Comparison of ENCODE assay signal across 8 cellular contexts in genomic region chr2:226791487-226792081, GRCh38.
DNase-seq lines count a peak whose midpoint lies in the region; ATAC-seq and TF ChIP-seq lines count a peak whose summit lies in the region.

No MANE protein-coding gene starts in this region.

- H3K36me3 Mint-ChIP-seq in nephron (ENCODE audit: low read depth), result peaks cover 24% of the 10 kb centered on the region

- peak overlapping the region; percentile 97 for H3K4me2 ChIP-seq in KMS-11

- H3K36me3 ChIP-seq in KMS-11 (ENCODE audit: insufficient read depth), result no peaks in the 10 kb centered on the region

- peaks cover 70% of the 10 kb centered on the region for H3K4me1 Mint-ChIP-seq in nephron
- H3K4me1 Mint-ChIP-seq in stimulated activated naive CD8-positive, alpha-beta T cell treated with anti-CD3 and anti-CD28 coated beads, Interleukin-15, amount 100 ng/mL, for 72 hours, result peaks cover 73% of the 10 kb centered on the region

- no peaks in the 10 kb centered on the region for H3K27me3 Mint-ChIP-seq in nephron (ENCODE audit: low read depth)
- no peaks in the 10 kb centered on the region for H3K27me3 Mint-ChIP-seq in stimulated activated naive CD8-positive, alpha-beta T cell treated with anti-CD3 and anti-CD28 coated beads, Interleukin-15, amount 100 ng/mL, for 72 hours

- no peaks in the 10 kb centered on the region for H3K27me3 ChIP-seq in KMS-11 (ENCODE audit: insufficient read depth, low read depth)

- H3K27ac Mint-ChIP-seq in nephron, result peak overlapping the region; percentile 90 to 100 (median 98)
- peak overlapping the region; percentile 98 to 99 for H3K27ac Mint-ChIP-seq in stimulated activated naive CD8-positive, alpha-beta T cell treated with anti-CD3 and anti-CD28 coated beads, Interleukin-15, amount 100 ng/mL, for 72 hours

- H3K79me2 ChIP-seq in KMS-11 (ENCODE audit: insufficient read depth, low read depth), result peaks cover 40% of the 10 kb centered on the region; the same call in 1 of the 2 replicates

- TF ChIP-seq CTCF in KMS-11 (conservative IDR thresholded peaks at IDR 0.05; ENCODE audit: low read depth, low read length) (no peak), fibroblast of pulmonary artery (IDR thresholded peaks at IDR 0.05; ENCODE audit: low read length, missing control alignments) (no peak), nephron (IDR thresholded peaks at IDR 0.05; ENCODE audit: unreplicated experiment in 3 of 3) (peak; percentile 47 to 59 (median 54))

- ATAC-seq in GM21786 (IDR thresholded peaks at IDR 0.05; ENCODE audit: unreplicated experiment), result peak; percentile 96
- ATAC-seq in stimulated activated naive CD8-positive, alpha-beta T cell treated with anti-CD3 and anti-CD28 coated beads, Interleukin-15, amount 100 ng/mL, for 72 hours, result peak; percentile 94

- H3K4me3 Mint-ChIP-seq in nephron, result peak overlapping the region; percentile 92 to 96 (median 96)
- peak overlapping the region; percentile 97 to 98 for H3K4me3 Mint-ChIP-seq in stimulated activated naive CD8-positive, alpha-beta T cell treated with anti-CD3 and anti-CD28 coated beads, Interleukin-15, amount 100 ng/mL, for 72 hours

- H3K9ac ChIP-seq in KMS-11, result peak overlapping the region; percentile 90

- H4K20me1 ChIP-seq in KMS-11 (ENCODE audit: insufficient read depth), result no peaks in the 10 kb centered on the region

- H3K9me3 Mint-ChIP-seq in nephron, result no peaks in the 10 kb centered on the region
- no peaks in the 10 kb centered on the region for H3K9me3 Mint-ChIP-seq in stimulated activated naive CD8-positive, alpha-beta T cell treated with anti-CD3 and anti-CD28 coated beads, Interleukin-15, amount 100 ng/mL, for 72 hours

- H3K4me3 ChIP-seq in KMS-11 (IDR thresholded peaks at IDR 0.05; ENCODE audit: insufficient read depth, low read depth, low read length), result peak overlapping the region; percentile 53
- peak overlapping the region; percentile 65 for H3K4me3 ChIP-seq in fibroblast of pulmonary artery (replicated peaks; ENCODE audit: low read depth, low read length)

- DNase-seq in EH (ENCODE audit: low read depth), result peak; percentile 84
- DNase-seq in RKO (ENCODE audit: low spot score), result peak; percentile 88
- DNase-seq in activated T-helper 9 cell treated with anti-CD3 and anti-CD28 coated beads, Interleukin-2, amount 50 U/mL, for 16 hours (ENCODE audit: low read depth), result peak; percentile 91
- peak; percentile 78 for DNase-seq in fibroblast of pulmonary artery (ENCODE audit: low read depth)
- peak; percentile 92 to 94 for DNase-seq in stimulated activated naive CD8-positive, alpha-beta T cell treated with anti-CD3 and anti-CD28 coated beads, Interleukin-15, amount 100 ng/mL, for 72 hours

- peak overlapping the region; percentile 78 for H3K27ac ChIP-seq in KMS-11

- peak overlapping the region; percentile 70 for H2AFZ ChIP-seq in KMS-11 (ENCODE audit: low read depth)

- H3K4me1 ChIP-seq in KMS-11 (ENCODE audit: low read depth, poor library complexity, severe bottlenecking), result peaks cover 57% of the 10 kb centered on the region

Comparison
In these comparisons a context has a peak if more than half of its experiments do, and no peak if none do; other contexts are left out.
1. Peak in every context shown above with its lines: DNase-seq, ATAC-seq, H3K4me3 ChIP-seq and H3K27ac ChIP-seq.
2. CTCF ChIP-seq: peak in nephron (3 of 3); none in KMS-11 (single experiment) and fibroblast of pulmonary artery (single experiment).